ENCODE assay signal across 9 cellular contexts in genomic region chr9:136821333-136822031, GRCh38. TPM values are rescaled to one million over a fixed set of nuclear protein-coding genes. Genes with fewer than 3 reads are reported as not detected.
DNase-seq lines count a peak whose midpoint lies in the region; ATAC-seq and TF ChIP-seq lines count a peak whose summit lies in the region.
"Had no signal": no experiment of that assay in that cellular context is flagged by ENCODE, and none has a peak within 500 bp of the region (broad histone marks: within the 10 kb centered on the region; RNA-seq: fewer than 3 reads in every experiment).

No MANE protein-coding gene starts in this region.

- H3K27me3 ChIP-seq in body of pancreas (no peaks in the 10 kb centered on the region), muscle layer of duodenum (ENCODE audit: low read depth, low read length) (no peaks in the 10 kb centered on the region)

- H3K9me3 Mint-ChIP-seq in type B pancreatic cell = no peaks in the 10 kb centered on the region

- peak in 1 of 4 donors; percentile 9 for DNase-seq in body of pancreas
- DNase-seq in left cardiac atrium = no peak
- DNase-seq in type B pancreatic cell (ENCODE audit: extremely low spot score, unreplicated experiment) = no peak
- DNase-seq in activated CD4-positive, alpha-beta T cell treated with anti-CD3 and anti-CD28 coated beads for 48 hours = no peak
- no peak for DNase-seq in NCI-H2227 (lab: John Stamatoyannopoulos, UW; ENCODE audit: unreplicated experiment)
- DNase-seq in NCI-H1930 (lab: John Stamatoyannopoulos, UW) = no peak

- no peak for TF ChIP-seq CTCF in body of pancreas (IDR thresholded peaks at IDR 0.05)
- no peak for TF ChIP-seq CTCF in type B pancreatic cell (conservative IDR thresholded peaks at IDR 0.05)

- H3K9me3 ChIP-seq in body of pancreas (no peaks in the 10 kb centered on the region), muscle layer of duodenum (ENCODE audit: control insufficient read depth in 1 of 2, low read length in 2 of 2) (no peaks in the 10 kb centered on the region)

- no peaks in the 10 kb centered on the region for H3K27me3 Mint-ChIP-seq in type B pancreatic cell

- WGBS in body of pancreas, 2 donors = 64 to 94% methylated on average over 35 to 39 of the region's 81 CpGs

- peaks cover 10% of the 10 kb centered on the region for H3K4me1 Mint-ChIP-seq in type B pancreatic cell (ENCODE audit: unreplicated experiment)

- H3K36me3 Mint-ChIP-seq in type B pancreatic cell = peaks cover 18% of the 10 kb centered on the region

- intact Hi-C loops in body of pancreas (cut with DNase I) = no loop called here
- intact Hi-C loops in left cardiac atrium (cut with DNase I) = no loop called here

- TF ChIP-seq POLR2A in body of pancreas (IDR thresholded peaks at IDR 0.05) = no peak

- H3K36me3 ChIP-seq in body of pancreas (replicated peaks in 1 of 2; ENCODE audit: insufficient read depth in 1 of 2, low read depth in 2 of 2) (no peaks in the 10 kb centered on the region), muscle layer of duodenum (ENCODE audit: control insufficient read depth in 1 of 2, insufficient read depth in 2 of 2, low read length in 2 of 2) (peaks cover 0 to 27% of the 10 kb centered on the region in 2 donors)

- H3K4me3 ChIP-seq in body of pancreas = no peak overlapping the region
- H3K4me3 ChIP-seq in muscle layer of duodenum (ENCODE audit: low read depth in 1 of 2, low read length in 2 of 2) = peak overlapping the region; percentile 21 to 54

- H3K4me1 ChIP-seq in body of pancreas (peaks cover 10% of the 10 kb centered on the region), muscle layer of duodenum (ENCODE audit: control insufficient read depth in 1 of 2, insufficient read depth in 2 of 2, low read length in 2 of 2) (peaks cover 0 to 7% of the 10 kb centered on the region in 2 donors)

- ATAC-seq in body of pancreas = peak; percentile 25
- peak; percentile 82 to 87 for ATAC-seq in left cardiac atrium
- ATAC-seq in GM19397 (IDR thresholded peaks at IDR 0.05; ENCODE audit: unreplicated experiment) = no peak

- H3K4me3 Mint-ChIP-seq in type B pancreatic cell = peak overlapping the region; percentile 56

- H3K27ac ChIP-seq in body of pancreas (no peak overlapping the region), muscle layer of duodenum (ENCODE audit: low read length) (no peak overlapping the region)

- no peak overlapping the region for H3K27ac Mint-ChIP-seq in type B pancreatic cell

RNA-seq across cellular contexts. Expression of gene RABL6, which starts 13.7 kb away (rescaled TPM):
- total RNA-seq in body of pancreas (10 to 100 TPM; 69.8 to 72.8 TPM), left cardiac atrium (10 to 100 TPM; 61.6 to 71.4 TPM), type B pancreatic cell (ENCODE audit: low replicate concordance) (94.2 and 112 TPM in 2 replicates)

RNA-seq across cellular contexts. Expression of gene AJM1, which starts 20.8 kb away (rescaled TPM):
- total RNA-seq in body of pancreas (10 to 100 TPM in 1 of 2 donors, 1 to 10 TPM in 1; 5.2 to 13.2 TPM), left cardiac atrium (1 to 10 TPM; 5.0 to 9.6 TPM), type B pancreatic cell (ENCODE audit: low replicate concordance) (3.2 and 3.6 TPM in 2 replicates)

RNA-seq across cellular contexts. Expression of gene CCDC183, which starts 25.3 kb away (rescaled TPM):
- 10 to 100 TPM in 1 of 2 donors, 1 to 10 TPM in 1; 3.3 to 14.5 TPM for total RNA-seq in body of pancreas
- total RNA-seq in left cardiac atrium = 1 to 10 TPM; 1.1 to 1.6 TPM
- 2.9 and 6.1 TPM in 2 replicates for total RNA-seq in type B pancreatic cell (ENCODE audit: low replicate concordance)
- total RNA-seq: M059J had no signal

RNA-seq across cellular contexts. Expression of gene PHPT1, which starts 27.7 kb away (rescaled TPM):
- total RNA-seq in body of pancreas (10 to 100 TPM; 60.6 to 65.6 TPM), left cardiac atrium (100 to 1,000 TPM; 184 to 189 TPM), type B pancreatic cell (ENCODE audit: low replicate concordance) (176 and 199 TPM in 2 replicates)

RNA-seq across cellular contexts. Expression of gene TMEM141, which starts 30.3 kb away (rescaled TPM):
- total RNA-seq in body of pancreas (10 to 100 TPM; 45.1 to 52.1 TPM), left cardiac atrium (10 to 100 TPM; 81.1 to 85.7 TPM), type B pancreatic cell (ENCODE audit: low replicate concordance) (62.3 and 98.6 TPM in 2 replicates)

Comparison
In these comparisons a context has a peak if more than half of its experiments do, and no peak if none do; other contexts are left out.
1. H3K4me3 ChIP-seq: peak in muscle layer of duodenum (2 of 2); none in body of pancreas (0 of 2).